Comparison of ENCODE assay signal across 15 cellular contexts in genomic region chr3:186342197-186342596, GRCh38. TPM values are rescaled to one million over a fixed set of nuclear protein-coding genes. Genes with fewer than 3 reads are reported as not detected.
DNase-seq lines count a peak whose midpoint lies in the region; ATAC-seq and TF ChIP-seq lines count a peak whose summit lies in the region.
"Had no signal": no experiment of that assay in that cellular context is flagged by ENCODE, and none has a peak within 500 bp of the region (broad histone marks: within the 10 kb centered on the region; RNA-seq: fewer than 3 reads in every experiment).

No MANE protein-coding gene starts in this region.

- peaks cover 2% of the 10 kb centered on the region for H3K9me3 Mint-ChIP-seq in memory B cell
- peaks cover 3 to 5% of the 10 kb centered on the region in 2 donors for H3K9me3 Mint-ChIP-seq in activated T-cell treated with anti-CD3 and anti-CD28 coated beads, Interleukin-2, amount 50 U/mL, for 72 hours

- ATAC-seq in GM21576 (IDR thresholded peaks at IDR 0.05; ENCODE audit: unreplicated experiment) (peak; percentile 63), memory B cell (ENCODE audit: low read depth) (peak; percentile 79)
- ATAC-seq in activated T-cell treated with anti-CD3 and anti-CD28 coated beads, Interleukin-2, amount 50 U/mL, for 72 hours (replicated peaks in 1 of 2): no peak
- ATAC-seq: T-cell had no signal

- TF ChIP-seq POLR2A in NB4 (IDR thresholded peaks at IDR 0.05; ENCODE audit: extremely low read depth, insufficient read length): no peak

- peak; percentile 55 for DNase-seq in GM10266 (ENCODE audit: extremely low spot score)
- DNase-seq in NB4 (ENCODE audit: low read depth): peak; percentile 90
- no peak for DNase-seq in memory B cell (ENCODE audit: low spot score in 2 of 2)
- no peak for DNase-seq in activated gamma-delta T cell (lab: John Stamatoyannopoulos, UW)
- DNase-seq in kidney tubule cell (ENCODE audit: low spot score): no peak
- DNase-seq in activated T-cell treated with anti-CD3 and anti-CD28 coated beads, Interleukin-2, amount 50 U/mL, for 72 hours: no peak
- DNase-seq in stimulated activated CD4-positive, alpha-beta T cell treated with anti-CD3 and anti-CD28 coated beads, Interleukin-2, amount 100 ng/mL, for 24 hours: no peak
- DNase-seq: activated CD4-positive, alpha-beta T cell treated with anti-CD3 and anti-CD28 coated beads, Interleukin-2, amount 10 ng/mL, durations not matched to agents 7 days and 5 days; aorta; foreskin fibroblast; MG63; stimulated activated naive CD4-positive, alpha-beta T cell; T-cell had no signal

- peak overlapping the region; percentile 30 for H3K4me3 ChIP-seq in NB4 (ENCODE audit: low read depth, low read length)
- H3K4me3 ChIP-seq: MG63 had no signal

- peaks cover 4% of the 10 kb centered on the region for H3K36me3 Mint-ChIP-seq in memory B cell
- H3K36me3 Mint-ChIP-seq in activated T-cell treated with anti-CD3 and anti-CD28 coated beads, Interleukin-2, amount 50 U/mL, for 72 hours (ENCODE audit: insufficient read depth in 2 of 2): peaks cover 2 to 3% of the 10 kb centered on the region in 2 donors
- H3K36me3 Mint-ChIP-seq: T-cell had no signal

- H3K4me1 Mint-ChIP-seq in memory B cell: peaks cover 35% of the 10 kb centered on the region
- H3K4me1 Mint-ChIP-seq in activated T-cell treated with anti-CD3 and anti-CD28 coated beads, Interleukin-2, amount 50 U/mL, for 72 hours (ENCODE audit: low read depth): peaks cover 11% of the 10 kb centered on the region

- no peak overlapping the region for H3K4me3 Mint-ChIP-seq in memory B cell
- no peak overlapping the region for H3K4me3 Mint-ChIP-seq in activated T-cell treated with anti-CD3 and anti-CD28 coated beads, Interleukin-2, amount 50 U/mL, for 72 hours
- H3K4me3 Mint-ChIP-seq: activated CD4-positive, alpha-beta T cell treated with anti-CD3 and anti-CD28 coated beads, Interleukin-2, amount 10 ng/mL, durations not matched to agents 7 days and 5 days; activated T-helper 1 cell treated with anti-CD3 and anti-CD28 coated beads, Interleukin-12 subunit alpha, Interleukin-12 subunit beta, Interleukin-2, Interleukin-4 antibody, amounts not matched to agents 30 ng/mL and 10 ng/mL and 1 ng/mL, durations not matched to agents 14 hours and 24 hours and 36 hours; T-cell had no signal

- no peak for TF ChIP-seq CTCF in GM10266 (IDR thresholded peaks at IDR 0.05; ENCODE audit: control insufficient read depth, insufficient read depth, low read depth, missing control alignments)
- TF ChIP-seq CTCF in NB4 (IDR thresholded peaks at IDR 0.05; ENCODE audit: low read depth, low read length): no peak

- no peaks in the 10 kb centered on the region for H3K27me3 Mint-ChIP-seq in memory B cell
- H3K27me3 Mint-ChIP-seq in activated T-cell treated with anti-CD3 and anti-CD28 coated beads, Interleukin-2, amount 50 U/mL, for 72 hours (ENCODE audit: low read depth): peaks cover 20% of the 10 kb centered on the region

- peak overlapping the region; percentile 79 for H3K27ac Mint-ChIP-seq in memory B cell
- H3K27ac Mint-ChIP-seq in activated T-cell treated with anti-CD3 and anti-CD28 coated beads, Interleukin-2, amount 50 U/mL, for 72 hours: no peak overlapping the region
- H3K27ac Mint-ChIP-seq: activated CD4-positive, alpha-beta T cell treated with anti-CD3 and anti-CD28 coated beads, Interleukin-2, amount 10 ng/mL, durations not matched to agents 7 days and 5 days; activated T-helper 1 cell treated with anti-CD3 and anti-CD28 coated beads, Interleukin-12 subunit alpha, Interleukin-12 subunit beta, Interleukin-2, Interleukin-4 antibody, amounts not matched to agents 30 ng/mL and 10 ng/mL and 1 ng/mL, durations not matched to agents 14 hours and 24 hours and 36 hours; T-cell had no signal

RNA-seq across cellular contexts. Expression of gene DGKG, which starts 19.8 kb away (rescaled TPM):
- 1 to 10 TPM in 1 of 2 donors, under 1 TPM in 1; 0.42 to 1.0 TPM for total RNA-seq in activated T-cell treated with anti-CD3 and anti-CD28 coated beads, Interleukin-2, amount 50 U/mL, for 72 hours

Comparison
In these comparisons a context has a peak if more than half of its experiments do, and no peak if none do; other contexts are left out.
1. DNase-seq: peak in GM10266 (single experiment) and NB4 (single experiment); none in memory B cell (0 of 2), activated gamma-delta T cell (single experiment), kidney tubule cell (single experiment), activated T-cell treated with anti-CD3 and anti-CD28 coated beads, Interleukin-2, amount 50 U/mL, for 72 hours (0 of 2) and stimulated activated CD4-positive, alpha-beta T cell treated with anti-CD3 and anti-CD28 coated beads, Interleukin-2, amount 100 ng/mL, for 24 hours (0 of 2).
2. ATAC-seq: peak in GM21576 (single experiment) and memory B cell (single experiment); none in activated T-cell treated with anti-CD3 and anti-CD28 coated beads, Interleukin-2, amount 50 U/mL, for 72 hours (0 of 2).